In genomic region chr2:150373374-150373773, GRCh38 we compare ENCODE assay signal across 25 cellular contexts.
DNase-seq lines count a peak whose midpoint lies in the region; ATAC-seq and TF ChIP-seq lines count a peak whose summit lies in the region.
"Had no signal": no experiment of that assay in that cellular context is flagged by ENCODE, and none has a peak within 500 bp of the region (broad histone marks: within the 10 kb centered on the region; RNA-seq: fewer than 3 reads in every experiment).

No MANE protein-coding gene starts in this region.

- CTCF ChIA-PET in SK-N-SH (lab: Yijun Ruan, JAX): no interaction called here

- TF ChIP-seq EP300 in SK-N-SH (IDR thresholded peaks at IDR 0.05; ENCODE audit: borderline replicate concordance in 1 of 2, low read depth in 1 of 2, low read length in 1 of 2): no peak

- no peak overlapping the region for H3K9ac ChIP-seq in SK-N-SH
- H3K9ac ChIP-seq: BLaER1; BLaER1 treated with 17β-estradiol and CSF1 and Interleukin-3, amounts not matched to agents 10 nM and 100 nM had no signal

- no peak for ATAC-seq in SK-N-SH treated with all-trans-retinoic acid at 6 μM for 48 hours
- ATAC-seq: A549; CD8-positive, alpha-beta T cell had no signal

- H3K27me3 ChIP-seq in SK-N-SH (ENCODE audit: insufficient read depth): no peaks in the 10 kb centered on the region
- H3K27me3 ChIP-seq: BE2C; BLaER1; BLaER1 treated with 17β-estradiol and CSF1 and Interleukin-3, amounts not matched to agents 10 nM and 100 nM had no signal

- H3K9me3 ChIP-seq in SK-N-SH: no peaks in the 10 kb centered on the region
- H3K9me3 ChIP-seq: A549, BE2C, BLaER1, Caco-2 had no signal

- H4K20me1 ChIP-seq in SK-N-SH (ENCODE audit: insufficient read depth): no peaks in the 10 kb centered on the region
- H4K20me1 ChIP-seq: BLaER1; BLaER1 treated with 17β-estradiol and CSF1 and Interleukin-3, amounts not matched to agents 10 nM and 100 nM had no signal

- no peak overlapping the region for H3K4me2 ChIP-seq in SK-N-SH
- H3K4me2 ChIP-seq: A549; BLaER1; BLaER1 treated with 17β-estradiol and CSF1 and Interleukin-3, amounts not matched to agents 10 nM and 100 nM had no signal

- POLR2A ChIA-PET in SK-N-SH (lab: Yijun Ruan, JAX): no interaction called here

- H2AFZ ChIP-seq in SK-N-SH (ENCODE audit: low read depth): no peak overlapping the region

- 73% methylated on average over 2 of the region's 2 CpGs for WGBS in SK-N-SH (ENCODE audit: low lambda C conversion rate)

- no peaks in the 10 kb centered on the region for H3K4me1 ChIP-seq in SK-N-SH (ENCODE audit: control insufficient read depth in 1 of 2, insufficient read depth in 2 of 2, low read depth in 1 of 2, low read length in 1 of 2)
- H3K4me1 ChIP-seq: BE2C; BLaER1; BLaER1 treated with 17β-estradiol and CSF1 and Interleukin-3, amounts not matched to agents 10 nM and 100 nM had no signal

- H3K9me2 ChIP-seq in SK-N-SH: no peaks in the 10 kb centered on the region

- H3K4me3 ChIP-seq in SK-N-SH (ENCODE audit: low read depth in 2 of 2, low read length in 1 of 2): no peak overlapping the region
- H3K4me3 ChIP-seq: A549; BLaER1; BLaER1 treated with 17β-estradiol and CSF1 and Interleukin-3, amounts not matched to agents 10 nM and 100 nM had no signal

- no peaks in the 10 kb centered on the region for H3F3A ChIP-seq in SK-N-SH (replicated peaks; ENCODE audit: insufficient read depth)

- H3K36me3 ChIP-seq in SK-N-SH (replicated peaks in 1 of 2; ENCODE audit: control insufficient read depth in 1 of 2, insufficient read depth in 2 of 2, low read length in 1 of 2): no peaks in the 10 kb centered on the region
- H3K36me3 ChIP-seq: BE2C; BLaER1; BLaER1 treated with 17β-estradiol and CSF1 and Interleukin-3, amounts not matched to agents 10 nM and 100 nM had no signal

- no peak for TF ChIP-seq RAD21 in SK-N-SH (IDR thresholded peaks at IDR 0.05; ENCODE audit: low read length)

- no peak for DNase-seq in SK-N-SH
- DNase-seq: 8988T; ACHN; AML-193; BE2C; C1 segment of cervical spinal cord; Caco-2; Calu3; CD4-positive, alpha-beta memory T cell; CD4-positive, alpha-beta T cell; CD4-positive, CD25-positive, alpha-beta regulatory T cell; CD8-positive, alpha-beta memory T cell; CD8-positive, alpha-beta T cell; COR-L47; DMS 273 treated with DMSO at 0.1 percent for 48 hours; DMS153; DMS53; DND-41; EL had no signal

- no peak for TF ChIP-seq CTCF in SK-N-SH (IDR thresholded peaks at IDR 0.05)

- no peaks in the 10 kb centered on the region for H3K79me2 ChIP-seq in SK-N-SH (ENCODE audit: insufficient read depth)

- no peak overlapping the region for H3K27ac ChIP-seq in SK-N-SH (ENCODE audit: low read depth in 2 of 2, low read length in 1 of 2)
- H3K27ac ChIP-seq: 22Rv1; A549; BLaER1; BLaER1 treated with 17β-estradiol and CSF1 and Interleukin-3, amounts not matched to agents 10 nM and 100 nM; C4-2B had no signal

TF ChIP-seq in SK-N-SH treated with all-trans-retinoic acid at 6 μM for 48 hours, 23 proteins besides CTCF, POLR2A, EP300 and RAD21:
- TF ChIP-seq TOX (CRISPR knock-in tag; IDR thresholded peaks at IDR 0.05; ENCODE audit: borderline replicate concordance) (no peak), ZNF8 (CRISPR knock-in tag; IDR thresholded peaks at IDR 0.05) (peak; percentile 91)

TF ChIP-seq in SK-N-SH, 30 proteins besides CTCF, POLR2A, EP300 and RAD21:
- no peak for TF ChIP-seq RCOR1 (IDR thresholded peaks at IDR 0.05; ENCODE audit: low read length)
- TF ChIP-seq REST (IDR thresholded peaks at IDR 0.05; ENCODE audit: low read depth, low read length): no peak
- no peak for TF ChIP-seq FOXM1 (IDR thresholded peaks at IDR 0.05; ENCODE audit: low read depth)
- no peak for TF ChIP-seq TCF12 (IDR thresholded peaks at IDR 0.05)
- TF ChIP-seq JUND (IDR thresholded peaks at IDR 0.05): no peak
- no peak for TF ChIP-seq GABPA (IDR thresholded peaks at IDR 0.05; ENCODE audit: low read depth)
- no peak for TF ChIP-seq TEAD4 (IDR thresholded peaks at IDR 0.05; ENCODE audit: borderline replicate concordance, insufficient read depth)
- TF ChIP-seq ZBTB33 (IDR thresholded peaks at IDR 0.05; ENCODE audit: borderline replicate concordance, low read depth): no peak
- no peak for TF ChIP-seq TAF1 (IDR thresholded peaks at IDR 0.05; ENCODE audit: borderline replicate concordance, low read depth, low read length)
- TF ChIP-seq YY1 (IDR thresholded peaks at IDR 0.05; ENCODE audit: low read depth): no peak
- TF ChIP-seq USF2 (IDR thresholded peaks at IDR 0.05; ENCODE audit: borderline replicate concordance, low read depth, low read length): no peak
- no peak for TF ChIP-seq EZH2phosphoT487 (IDR thresholded peaks at IDR 0.05; ENCODE audit: borderline replicate concordance, low read depth)
- no peak for TF ChIP-seq RXRA (IDR thresholded peaks at IDR 0.05; ENCODE audit: borderline replicate concordance, low read depth)
- TF ChIP-seq RFX5 (IDR thresholded peaks at IDR 0.05; ENCODE audit: low read length): no peak
- TF ChIP-seq MXI1 (IDR thresholded peaks at IDR 0.05; ENCODE audit: low read depth, low read length): no peak
- TF ChIP-seq FOXJ3 (CRISPR knock-in tag; IDR thresholded peaks at IDR 0.05): no peak
- TF ChIP-seq SIN3A (IDR thresholded peaks at IDR 0.05; ENCODE audit: borderline replicate concordance, low read depth, low read length): no peak
- no peak for TF ChIP-seq CHD2 (IDR thresholded peaks at IDR 0.05; ENCODE audit: low read length, partially characterized antibody)
- TF ChIP-seq IRF3 (IDR thresholded peaks at IDR 0.05; ENCODE audit: low read depth, low read length): no peak
- TF ChIP-seq FOSL2 (IDR thresholded peaks at IDR 0.05; ENCODE audit: borderline replicate concordance, low read depth): no peak
TF ChIP-seq in SK-N-SH: peak in this region for 0.
